9 cellular contexts compared by ENCODE assay signal in the genomic region with DNA sequence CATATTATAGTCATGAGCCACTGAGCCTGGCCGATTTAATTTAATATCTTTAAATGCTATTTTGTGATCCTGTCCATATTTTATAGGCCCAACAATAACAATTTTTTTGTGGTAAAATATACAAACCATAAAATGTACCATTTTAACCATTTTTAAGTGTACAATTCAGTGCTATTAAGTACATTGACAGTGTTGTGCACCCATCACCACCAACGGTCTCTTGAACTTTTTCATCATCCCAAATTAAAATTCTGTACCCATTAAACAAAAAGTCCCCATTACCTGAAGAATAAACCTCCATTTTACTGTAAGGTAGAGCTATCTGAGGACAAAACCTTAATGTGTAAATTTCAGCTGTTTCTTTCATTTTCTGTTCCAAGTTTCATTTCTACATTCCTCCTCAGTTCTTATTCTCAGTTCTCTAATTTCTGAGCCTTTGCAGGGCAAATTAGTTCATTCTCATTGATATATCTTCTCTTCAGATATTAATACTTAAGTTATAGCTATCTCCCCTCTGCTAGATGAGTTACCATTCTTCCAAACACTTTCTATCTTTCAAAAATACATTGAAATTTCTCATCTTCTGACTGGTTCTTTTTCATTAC. TPM values are rescaled to one million over a fixed set of nuclear protein-coding genes. Genes with fewer than 3 reads are reported as not detected.
DNase-seq lines count a peak whose midpoint lies in the region; ATAC-seq, FAIRE-seq and TF ChIP-seq lines count a peak whose summit lies in the region.
"Had no signal": no experiment of that assay in that cellular context is flagged by ENCODE, and none has a peak within 500 bp of the region (broad histone marks: within the 10 kb centered on the region; RNA-seq: fewer than 3 reads in every experiment).

No MANE protein-coding gene starts in this region.

- in situ Hi-C loops in GM12878 (cut with MboI) (no loop called here), brain microvascular endothelial cell (cut with HindIII; ENCODE audit: low pct_ligation_motif_present, low sequenced_read_pairs) (no loop called here)

- 0% methylated on average over 2 of the region's 2 CpGs for WGBS in GM12878 (ENCODE audit: insufficient coverage, insufficient replicate concordance, low lambda C conversion rate, missing lambda C conversion rate)

- peak overlapping the region; percentile 13; the same call in 1 of the 2 replicates for H3K9ac ChIP-seq in GM12878 (ENCODE audit: control insufficient read depth, insufficient read depth, low read length)

- peak; percentile 43 to 89; a peak in 3 of 4 replicates for TF ChIP-seq EP300 in GM12878 (IDR thresholded peaks at IDR 0.05; ENCODE audit: borderline replicate concordance in 1 of 2, control insufficient read depth in 1 of 2, low read depth in 2 of 2, low read length in 2 of 2)

- peak; percentile 58 for DNase-seq in GM12878 (ENCODE audit: low read depth, low spot score)
- DNase-seq in SKM-1 treated with dmso at 0.1 percent for 144 hours (lab: John Stamatoyannopoulos, UW; ENCODE audit: unreplicated experiment), result no peak
- no peak for DNase-seq in NK-92 (lab: John Stamatoyannopoulos, UW; ENCODE audit: unreplicated experiment)
- no peak for DNase-seq in activated CD8-positive, alpha-beta memory T cell treated with anti-CD3 and anti-CD28 coated beads for 24 hours
- DNase-seq in brain microvascular endothelial cell, result no peak
- DNase-seq: nephron progenitor cell had no signal

- SMC1A ChIA-PET in GM12878 (lab: Charles Lee; ENCODE audit: uncharacterized antibody, unreplicated experiment), result interaction anchor here (0.6 to 4.3 kb wide), 23 partner anchors 9 to 160 kb away, joined by 3 to 54 read pairs (median 4); partner anchors contain the start of genes CGAS, EEF1A1 and MTO1

- H3K27me3 ChIP-seq in GM12878 (replicated peaks in 1 of 2; ENCODE audit: control insufficient read depth in 2 of 2, insufficient read depth in 2 of 2, low read length in 1 of 2) (no peaks in the 10 kb centered on the region), brain microvascular endothelial cell (replicated peaks) (no peaks in the 10 kb centered on the region)

- no peaks in the 10 kb centered on the region for H4K20me1 ChIP-seq in GM12878 (ENCODE audit: control insufficient read depth, insufficient read depth)

- POLR2A ChIA-PET in GM12878 (lab: Charles Lee), result interaction anchor here (0.8 to 3.4 kb wide), 8 partner anchors 10 to 183 kb away, joined by 3 to 32 read pairs (median 8); partner anchors contain the start of genes CGAS, EEF1A1 and MTO1

- H3K27ac ChIP-seq in GM12878 (ENCODE audit: control insufficient read depth, insufficient read depth) (peak overlapping the region; percentile 90), brain microvascular endothelial cell (no peak overlapping the region)

- peaks cover 15% of the 10 kb centered on the region for H3K4me1 ChIP-seq in GM12878 (ENCODE audit: control insufficient read depth, insufficient read depth, low read length)

- no TSS peak for BruUV-seq in GM12878 (replicated peaks; lab: Mats Ljungman, UMichigan)

- peak overlapping the region; percentile 75 for H3K4me2 ChIP-seq in GM12878 (ENCODE audit: control insufficient read depth, insufficient read depth)

- TF ChIP-seq POLR2A in GM18505 (IDR thresholded peaks at IDR 0.05; ENCODE audit: borderline replicate concordance, extremely low read depth, insufficient read depth, insufficient read length) (no peak), GM12878 (IDR thresholded peaks at IDR 0.05; ENCODE audit: low read depth, low read length) (no peak)

- H3K9me3 ChIP-seq in GM12878 (replicated peaks; ENCODE audit: control insufficient read depth, insufficient read depth, low read length), result no peaks in the 10 kb centered on the region

- peak; percentile 95 for ATAC-seq in GM18505 (IDR thresholded peaks at IDR 0.05; ENCODE audit: unreplicated experiment)
- peak; percentile 95 for ATAC-seq in GM21390 (IDR thresholded peaks at IDR 0.05; ENCODE audit: unreplicated experiment)
- peak; percentile 97 for ATAC-seq in HG03354 (IDR thresholded peaks at IDR 0.05; ENCODE audit: poor library complexity, severe bottlenecking, unreplicated experiment)
- peak; percentile 98 for ATAC-seq in GM12878

- H2AFZ ChIP-seq in GM12878 (ENCODE audit: control insufficient read depth, low read depth, low read length), result no peak overlapping the region; the same call in 1 of the 2 replicates

- peaks cover 0 to 20% of the 10 kb centered on the region in 2 experiments; a peak in 3 of 4 replicates for H3K36me3 ChIP-seq in GM12878 (ENCODE audit: control insufficient read depth in 2 of 2, insufficient read depth in 2 of 2, low read length in 1 of 2)
- peaks cover 58% of the 10 kb centered on the region for H3K36me3 ChIP-seq in brain microvascular endothelial cell (replicated peaks)

- CTCF ChIA-PET in GM12878 (lab: Yijun Ruan, JAX), result interaction anchor here (0.5 to 2.7 kb wide), 12 partner anchors 10 to 1839 kb away, joined by 3 to 27 read pairs (median 4); partner anchors contain the start of genes CGAS, EEF1A1 and MTO1

- H3K79me2 ChIP-seq in GM12878 (ENCODE audit: control insufficient read depth, insufficient read depth, low read length), result no peaks in the 10 kb centered on the region

- RAD21 ChIA-PET in GM12878 (lab: Charles Lee; ENCODE audit: unreplicated experiment), result interaction anchor here (0.7 to 3.0 kb wide), 22 partner anchors 10 to 181 kb away, joined by 3 to 44 read pairs (median 4); partner anchors contain the start of genes CGAS, MTO1 and SLC17A5

- H3K4me3 ChIP-seq in GM12878 (peak overlapping the region; percentile 48; the same call in 1 of the 2 replicates), brain microvascular endothelial cell (ENCODE audit: low read depth, low read length) (no peak overlapping the region)

- no peak for TF ChIP-seq RAD21 in GM12878 (IDR thresholded peaks at IDR 0.05; ENCODE audit: insufficient read depth, low read depth, low read length)

- intact Hi-C loops in GM12878 (cut with micrococcal nuclease; ENCODE audit: unreplicated experiment), result loop anchor here (2.0 kb wide), 1 partner anchor 49 kb away; the partner anchor contains the start of gene EEF1A1

- no peak for TF ChIP-seq CTCF in GM12878 (IDR thresholded peaks at IDR 0.05 in 2 of 3, conservative IDR thresholded peaks at IDR 0.05 in 1 of 3; ENCODE audit: control insufficient read depth in 2 of 3, extremely low read depth in 1 of 3, insufficient read depth in 1 of 3, low read depth in 3 of 3, low read length in 3 of 3)
- TF ChIP-seq CTCF in brain microvascular endothelial cell (IDR thresholded peaks at IDR 0.05; ENCODE audit: low read depth, low read length, missing control alignments), result no peak

- FAIRE-seq in GM12878 (lab: Jason Lieb, UNC), result peak; percentile 93

RNA-seq across cellular contexts. Expression of gene MTO1, which starts 10.3 kb away (rescaled TPM):
- 80.2 and 92.1 TPM in 2 replicates for total RNA-seq in GM12878 (2013; cell fraction: nucleolus; rRNA removed)
- 40.4 and 41.8 TPM in 2 replicates for total RNA-seq in GM12878 (2014; rRNA removed)
- 35.2 and 40.8 TPM in 2 replicates for total RNA-seq in GM12878 (2014; rRNA removed; fragmentation: Illumina TruSeq; extraction: Trizol)
- 30.2 and 30.7 TPM in 2 replicates for total RNA-seq in GM12878 (2021)
- 11.0 TPM for polyA plus RNA-seq in GM12878 (2011; ENCODE audit: low read depth)
- 35.5 and 42.0 TPM in 2 replicates for polyA plus RNA-seq in GM12878 (2011; rRNA removed)
- 37.7 and 61.3 TPM in 2 replicates for polyA plus RNA-seq in GM12878 (2011; cell fraction: cytosol; rRNA removed)
- 59.3 and 94.5 TPM in 2 replicates for polyA plus RNA-seq in GM12878 (2011; cell fraction: nucleus; rRNA removed)
- 15.1 and 19.1 TPM in 2 replicates for polyA plus RNA-seq in GM12878 (2012)
- polyA plus RNA-seq in GM12878 (2014; fragmentation: Illumina TruSeq; extraction: Trizol), result 29.4 and 38.0 TPM in 2 replicates
- 10 to 100 TPM; 24.8 to 28.0 TPM for polyA plus RNA-seq in GM12878 (2014; fragmentation: Nextera tagmentation; extraction: Ambion mirVana)
- polyA plus RNA-seq in GM12878 (2014; rRNA removed), result 25.5 and 26.4 TPM in 2 replicates
- 10 to 100 TPM; 45.1 to 53.6 TPM for polyA plus RNA-seq in GM12878 (2016; fragmentation: Nextera tagmentation; extraction: Ambion mirVana)
- 49.0 and 62.7 TPM in 2 replicates for polyA minus RNA-seq in GM12878 (2011; rRNA and poly(A)+ RNA removed)
- 22.2 and 25.3 TPM in 2 replicates for polyA minus RNA-seq in GM12878 (2011; cell fraction: cytosol; rRNA and poly(A)+ RNA removed)
- 43.8 and 57.9 TPM in 2 replicates for polyA minus RNA-seq in GM12878 (2011; cell fraction: nucleus; rRNA and poly(A)+ RNA removed)

RNA-seq across cellular contexts. Expression of gene CGAS, which starts 19.7 kb away (rescaled TPM):
- total RNA-seq in GM12878 (2013; cell fraction: nucleolus; rRNA removed), result 86.6 and 88.2 TPM in 2 replicates
- total RNA-seq in GM12878 (2014; rRNA removed) (30.2 and 32.5 TPM in 2 replicates), GM12878 (2014; rRNA removed; fragmentation: Illumina TruSeq; extraction: Trizol) (23.5 and 24.9 TPM in 2 replicates), GM12878 (2021) (25.7 and 25.8 TPM in 2 replicates)
- polyA plus RNA-seq in GM12878 (2011; ENCODE audit: low read depth), result 3.7 TPM
- polyA plus RNA-seq in GM12878 (2011; rRNA removed) (15.3 and 23.3 TPM in 2 replicates), GM12878 (2014; fragmentation: Illumina TruSeq; extraction: Trizol) (13.1 and 15.5 TPM in 2 replicates), GM12878 (2014; fragmentation: Nextera tagmentation; extraction: Ambion mirVana) (1 to 10 TPM; 4.7 to 7.9 TPM), GM12878 (2014; rRNA removed) (16.9 and 19.9 TPM in 2 replicates), GM12878 (2016; fragmentation: Nextera tagmentation; extraction: Ambion mirVana) (10 to 100 TPM; 24.2 to 25.5 TPM)
- 8.1 and 9.3 TPM in 2 replicates for polyA plus RNA-seq in GM12878 (2011; cell fraction: cytosol; rRNA removed)
- 9.7 and 17.6 TPM in 2 replicates for polyA plus RNA-seq in GM12878 (2011; cell fraction: nucleus; rRNA removed)
- 6.1 and 6.3 TPM in 2 replicates for polyA plus RNA-seq in GM12878 (2012)
- polyA minus RNA-seq in GM12878 (2011; rRNA and poly(A)+ RNA removed), result 9.0 and 10.5 TPM in 2 replicates
- polyA minus RNA-seq in GM12878 (2011; cell fraction: cytosol; rRNA and poly(A)+ RNA removed), result 10.3 and 14.2 TPM in 2 replicates
- polyA minus RNA-seq in GM12878 (2011; cell fraction: nucleus; rRNA and poly(A)+ RNA removed), result 13.5 and 29.7 TPM in 2 replicates

RNA-seq across cellular contexts. Expression of gene EEF1A1, which starts 49.0 kb away (rescaled TPM):
- total RNA-seq in GM12878 (2013; cell fraction: nucleolus; rRNA removed), result 2,824 and 2,968 TPM in 2 replicates
- 14,131 and 16,902 TPM in 2 replicates for total RNA-seq in GM12878 (2014; rRNA removed)
- 17,468 and 18,090 TPM in 2 replicates for total RNA-seq in GM12878 (2014; rRNA removed; fragmentation: Illumina TruSeq; extraction: Trizol)
- 14,684 and 15,216 TPM in 2 replicates for total RNA-seq in GM12878 (2021)
- 27,080 TPM for polyA plus RNA-seq in GM12878 (2011; ENCODE audit: low read depth)
- polyA plus RNA-seq in GM12878 (2011; rRNA removed), result 17,795 and 20,374 TPM in 2 replicates
- 14,330 and 16,559 TPM in 2 replicates for polyA plus RNA-seq in GM12878 (2011; cell fraction: cytosol; rRNA removed)
- 5,187 and 6,059 TPM in 2 replicates for polyA plus RNA-seq in GM12878 (2011; cell fraction: nucleus; rRNA removed)
- 16,010 and 19,176 TPM in 2 replicates for polyA plus RNA-seq in GM12878 (2012)
- 16,201 and 18,845 TPM in 2 replicates for polyA plus RNA-seq in GM12878 (2014; fragmentation: Illumina TruSeq; extraction: Trizol)
- polyA plus RNA-seq in GM12878 (2014; fragmentation: Nextera tagmentation; extraction: Ambion mirVana), result over 10,000 TPM in 1 of 2 experiments, 1,000 to 10,000 TPM in 1; 8,305 to 13,725 TPM
- 12,347 and 14,133 TPM in 2 replicates for polyA plus RNA-seq in GM12878 (2014; rRNA removed)
- 1,000 to 10,000 TPM; 4,214 to 4,415 TPM for polyA plus RNA-seq in GM12878 (2016; fragmentation: Nextera tagmentation; extraction: Ambion mirVana)
- 12,533 and 15,137 TPM in 2 replicates for polyA minus RNA-seq in GM12878 (2011; rRNA and poly(A)+ RNA removed)
- 4,012 and 4,567 TPM in 2 replicates for polyA minus RNA-seq in GM12878 (2011; cell fraction: cytosol; rRNA and poly(A)+ RNA removed)
- polyA minus RNA-seq in GM12878 (2011; cell fraction: nucleus; rRNA and poly(A)+ RNA removed), result 1,103 and 1,176 TPM in 2 replicates
